ENCODE assay signal across 1 cellular context in the genomic region with DNA sequence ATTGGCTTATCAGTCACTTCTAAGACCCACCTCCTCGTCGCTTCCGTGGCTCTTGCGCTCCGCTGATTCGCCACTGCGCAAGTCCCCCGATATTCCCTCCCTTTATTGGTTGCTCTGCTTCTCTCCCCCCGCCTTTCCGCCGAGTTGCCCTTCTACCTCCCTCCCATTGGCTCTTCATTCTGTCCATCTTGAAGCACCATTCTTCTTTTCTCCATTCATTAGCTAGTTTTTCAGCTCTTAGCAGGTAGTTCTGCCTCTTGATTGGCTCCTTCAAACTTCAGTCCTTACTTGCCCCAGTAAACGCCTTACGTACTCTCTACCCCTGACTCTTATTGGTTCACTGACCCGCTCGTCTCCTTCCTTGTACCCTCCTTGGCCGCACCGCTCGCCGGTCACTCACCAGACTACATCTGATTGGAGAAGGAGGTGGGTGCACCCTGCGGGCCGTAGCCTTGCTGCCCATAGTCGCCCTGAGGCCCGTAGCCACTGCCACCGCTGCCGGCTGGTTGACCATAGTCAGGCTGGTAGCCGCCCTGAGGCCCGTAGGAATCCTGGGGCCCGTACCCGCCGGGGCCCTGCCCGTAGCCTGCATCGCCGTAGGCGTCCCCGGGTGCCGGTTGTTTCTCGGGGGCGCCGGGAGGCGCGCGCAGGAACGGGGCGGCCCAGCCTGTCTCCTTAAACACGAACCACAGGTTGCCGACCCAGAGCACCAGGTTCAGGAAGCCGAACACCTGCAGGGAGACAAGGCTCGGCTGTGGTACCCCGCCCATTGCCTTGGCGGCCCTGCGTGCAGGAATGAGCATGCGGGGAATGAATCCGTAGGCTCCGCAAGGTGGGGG.
TF ChIP-seq lines count a peak whose summit lies in the region.

No MANE protein-coding gene starts in this region.

TF ChIP-seq in HepG2, 621 proteins besides CTCF, POLR2A, EP300 and RAD21 (continued from another document):
- TF ChIP-seq CHD2 (IDR thresholded peaks at IDR 0.05; ENCODE audit: low read depth, low read length) = peak; percentile 64; the same call in 1 of the 2 replicates
- TF ChIP-seq NFRKB (IDR thresholded peaks at IDR 0.05) = no peak
- TF ChIP-seq, protein P1, sequence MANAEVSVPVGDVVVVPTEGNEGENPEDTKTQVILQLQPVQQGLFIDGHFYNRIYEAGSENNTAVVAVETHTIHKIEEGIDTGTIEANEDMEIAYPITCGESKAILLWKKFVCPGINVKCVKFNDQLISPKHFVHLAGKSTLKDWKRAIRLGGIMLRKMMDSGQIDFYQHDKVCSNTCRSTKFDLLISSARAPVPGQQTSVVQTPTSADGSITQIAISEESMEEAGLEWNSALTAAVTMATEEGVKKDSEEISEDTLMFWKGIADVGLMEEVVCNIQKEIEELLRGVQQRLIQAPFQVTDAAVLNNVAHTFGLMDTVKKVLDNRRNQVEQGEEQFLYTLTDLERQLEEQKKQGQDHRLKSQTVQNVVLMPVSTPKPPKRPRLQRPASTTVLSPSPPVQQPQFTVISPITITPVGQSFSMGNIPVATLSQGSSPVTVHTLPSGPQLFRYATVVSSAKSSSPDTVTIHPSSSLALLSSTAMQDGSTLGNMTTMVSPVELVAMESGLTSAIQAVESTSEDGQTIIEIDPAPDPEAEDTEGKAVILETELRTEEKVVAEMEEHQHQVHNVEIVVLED (CRISPR knock-in tag; IDR thresholded peaks at IDR 0.05; ENCODE audit: borderline replicate concordance) = 0 out of 2 replicates have a peak, but pooled peaks have one; percentile 65
- TF ChIP-seq, protein P2, sequence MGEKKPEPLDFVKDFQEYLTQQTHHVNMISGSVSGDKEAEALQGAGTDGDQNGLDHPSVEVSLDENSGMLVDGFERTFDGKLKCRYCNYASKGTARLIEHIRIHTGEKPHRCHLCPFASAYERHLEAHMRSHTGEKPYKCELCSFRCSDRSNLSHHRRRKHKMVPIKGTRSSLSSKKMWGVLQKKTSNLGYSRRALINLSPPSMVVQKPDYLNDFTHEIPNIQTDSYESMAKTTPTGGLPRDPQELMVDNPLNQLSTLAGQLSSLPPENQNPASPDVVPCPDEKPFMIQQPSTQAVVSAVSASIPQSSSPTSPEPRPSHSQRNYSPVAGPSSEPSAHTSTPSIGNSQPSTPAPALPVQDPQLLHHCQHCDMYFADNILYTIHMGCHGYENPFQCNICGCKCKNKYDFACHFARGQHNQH (CRISPR knock-in tag; IDR thresholded peaks at IDR 0.05) = 0 out of 2 replicates have a peak, but pooled peaks have one; percentile 39
- peak; percentile 73 for TF ChIP-seq THAP11 (CRISPR knock-in tag; IDR thresholded peaks at IDR 0.05)
- TF ChIP-seq, protein P3, sequence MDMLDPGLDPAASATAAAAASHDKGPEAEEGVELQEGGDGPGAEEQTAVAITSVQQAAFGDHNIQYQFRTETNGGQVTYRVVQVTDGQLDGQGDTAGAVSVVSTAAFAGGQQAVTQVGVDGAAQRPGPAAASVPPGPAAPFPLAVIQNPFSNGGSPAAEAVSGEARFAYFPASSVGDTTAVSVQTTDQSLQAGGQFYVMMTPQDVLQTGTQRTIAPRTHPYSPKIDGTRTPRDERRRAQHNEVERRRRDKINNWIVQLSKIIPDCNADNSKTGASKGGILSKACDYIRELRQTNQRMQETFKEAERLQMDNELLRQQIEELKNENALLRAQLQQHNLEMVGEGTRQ (IDR thresholded peaks at IDR 0.05; ENCODE audit: low read depth, low read length) = no peak
- TF ChIP-seq, protein P3 (CRISPR knock-in tag; IDR thresholded peaks at IDR 0.05; ENCODE audit: borderline replicate concordance) = no peak
- TF ChIP-seq GABPB1 (CRISPR knock-in tag; IDR thresholded peaks at IDR 0.05) = peak; percentile 73
- TF ChIP-seq POLR2AphosphoS5 (IDR thresholded peaks at IDR 0.05; ENCODE audit: low read depth, low read length) = peak; percentile 84
- TF ChIP-seq, protein P4, sequence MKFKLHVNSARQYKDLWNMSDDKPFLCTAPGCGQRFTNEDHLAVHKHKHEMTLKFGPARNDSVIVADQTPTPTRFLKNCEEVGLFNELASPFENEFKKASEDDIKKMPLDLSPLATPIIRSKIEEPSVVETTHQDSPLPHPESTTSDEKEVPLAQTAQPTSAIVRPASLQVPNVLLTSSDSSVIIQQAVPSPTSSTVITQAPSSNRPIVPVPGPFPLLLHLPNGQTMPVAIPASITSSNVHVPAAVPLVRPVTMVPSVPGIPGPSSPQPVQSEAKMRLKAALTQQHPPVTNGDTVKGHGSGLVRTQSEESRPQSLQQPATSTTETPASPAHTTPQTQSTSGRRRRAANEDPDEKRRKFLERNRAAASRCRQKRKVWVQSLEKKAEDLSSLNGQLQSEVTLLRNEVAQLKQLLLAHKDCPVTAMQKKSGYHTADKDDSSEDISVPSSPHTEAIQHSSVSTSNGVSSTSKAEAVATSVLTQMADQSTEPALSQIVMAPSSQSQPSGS (CRISPR knock-in tag; IDR thresholded peaks at IDR 0.05) = 0 out of 2 replicates have a peak, but pooled peaks have one; percentile 17
- peak; percentile 65 for TF ChIP-seq ZMYM4 (CRISPR knock-in tag; IDR thresholded peaks at IDR 0.05)
- peak; percentile 11; the same call in 1 of the 2 replicates for TF ChIP-seq YEATS4 (CRISPR knock-in tag; IDR thresholded peaks at IDR 0.05; ENCODE audit: borderline replicate concordance)
- TF ChIP-seq, protein P5, sequence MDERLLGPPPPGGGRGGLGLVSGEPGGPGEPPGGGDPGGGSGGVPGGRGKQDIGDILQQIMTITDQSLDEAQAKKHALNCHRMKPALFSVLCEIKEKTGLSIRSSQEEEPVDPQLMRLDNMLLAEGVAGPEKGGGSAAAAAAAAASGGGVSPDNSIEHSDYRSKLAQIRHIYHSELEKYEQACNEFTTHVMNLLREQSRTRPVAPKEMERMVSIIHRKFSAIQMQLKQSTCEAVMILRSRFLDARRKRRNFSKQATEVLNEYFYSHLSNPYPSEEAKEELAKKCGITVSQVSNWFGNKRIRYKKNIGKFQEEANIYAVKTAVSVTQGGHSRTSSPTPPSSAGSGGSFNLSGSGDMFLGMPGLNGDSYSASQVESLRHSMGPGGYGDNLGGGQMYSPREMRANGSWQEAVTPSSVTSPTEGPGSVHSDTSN (CRISPR knock-in tag; IDR thresholded peaks at IDR 0.05) = peak; percentile 91
- peak; percentile 95 for TF ChIP-seq NFYB (CRISPR knock-in tag; IDR thresholded peaks at IDR 0.05)
- TF ChIP-seq ZNF296 (CRISPR knock-in tag; conservative IDR thresholded peaks at IDR 0.05) = no peak
- TF ChIP-seq ZFY (CRISPR knock-in tag; IDR thresholded peaks at IDR 0.05) = peak; percentile 88
- TF ChIP-seq, protein P6, sequence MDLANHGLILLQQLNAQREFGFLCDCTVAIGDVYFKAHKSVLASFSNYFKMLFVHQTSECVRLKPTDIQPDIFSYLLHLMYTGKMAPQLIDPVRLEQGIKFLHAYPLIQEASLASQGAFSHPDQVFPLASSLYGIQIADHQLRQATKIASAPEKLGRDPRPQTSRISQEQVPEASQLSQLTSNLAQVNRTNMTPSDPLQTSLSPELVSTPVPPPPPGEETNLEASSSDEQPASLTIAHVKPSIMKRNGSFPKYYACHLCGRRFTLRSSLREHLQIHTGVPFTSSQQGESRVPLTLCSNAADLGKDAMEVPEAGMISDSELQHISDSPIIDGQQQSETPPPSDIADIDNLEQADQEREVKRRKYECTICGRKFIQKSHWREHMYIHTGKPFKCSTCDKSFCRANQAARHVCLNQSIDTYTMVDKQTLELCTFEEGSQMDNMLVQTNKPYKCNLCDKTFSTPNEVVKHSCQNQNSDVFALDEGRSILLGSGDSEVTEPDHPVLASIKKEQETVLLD (CRISPR knock-in tag; IDR thresholded peaks at IDR 0.05; ENCODE audit: low read depth) = no peak
